ENCODE assay signal across 23 cellular contexts in genomic region chr14:87111741-87112140, GRCh38.
A peak's percentile ranks its signal among the peaks of the same experiment; 100 is the strongest.
DNase-seq lines count a peak whose midpoint lies in the region; ATAC-seq and TF ChIP-seq lines count a peak whose summit lies in the region.
"Had no signal": no experiment of that assay in that cellular context is flagged by ENCODE, and none has a peak within 500 bp of the region (broad histone marks: within the 10 kb centered on the region; RNA-seq: fewer than 3 reads in every experiment).

No MANE protein-coding gene starts in this region.

- peaks cover 21% of the 10 kb centered on the region for H3K27me3 Mint-ChIP-seq in WTC11 (ENCODE audit: low read depth)
- H3K27me3 Mint-ChIP-seq: CD4-positive, alpha-beta T cell had no signal

- no peaks in the 10 kb centered on the region for H3K27me3 ChIP-seq in dorsolateral prefrontal cortex
- no peaks in the 10 kb centered on the region for H3K27me3 ChIP-seq in osteoblast (ENCODE audit: insufficient read depth, low read length)
- H3K27me3 ChIP-seq: BLaER1 had no signal

- no peak overlapping the region for H3K27ac ChIP-seq in dorsolateral prefrontal cortex
- no peak overlapping the region for H3K27ac ChIP-seq in osteoblast (ENCODE audit: low read depth, low read length)
- H3K27ac ChIP-seq: 22Rv1, BLaER1, HL-60 had no signal

- H3K36me3 Mint-ChIP-seq in WTC11, result no peaks in the 10 kb centered on the region

- H4K20me1 ChIP-seq in osteoblast (ENCODE audit: insufficient read depth, low read length), result no peaks in the 10 kb centered on the region
- H4K20me1 ChIP-seq: BLaER1 had no signal

- H3K4me2 ChIP-seq in osteoblast (ENCODE audit: insufficient read depth, low read length), result no peak overlapping the region
- H3K4me2 ChIP-seq: BLaER1 had no signal

- H3K27ac Mint-ChIP-seq in WTC11, result no peak overlapping the region
- H3K27ac Mint-ChIP-seq: CD4-positive, alpha-beta T cell; T-helper 1 cell treated with Interleukin-12 subunit alpha and Interleukin-12 subunit beta and Interleukin-4 antibody, amounts not matched to agents 30 μg/mL and 1 μg/mL, for 36 hours had no signal

- H3K36me3 ChIP-seq in osteoblast (ENCODE audit: insufficient read depth, low read length), result no peaks in the 10 kb centered on the region
- H3K36me3 ChIP-seq: BLaER1 had no signal

- CTCF ChIA-PET in WTC11 (lab: Charles Lee), result no interaction called here

- DNase-seq in NCI-H1417 (lab: John Stamatoyannopoulos, UW) (peak in 2 of 3 experiments; percentile 12 to 55), NCI-H1417 treated with DMSO at 0.1 percent for 48 hours (lab: John Stamatoyannopoulos, UW) (no peak), NCI-H446 (lab: John Stamatoyannopoulos, UW) (peak; percentile 21 to 79), dorsolateral prefrontal cortex (peak in 7 of 10 donors; percentile 14 to 70 (median 54)), osteoblast (ENCODE audit: insufficient read length, low spot score, missing footprints) (no peak), nucleus accumbens (lab: John Stamatoyannopoulos, UW) (no peak), WTC11 (ENCODE audit: low spot score) (no peak), NOMO-1 treated with DMSO at 0.1 percent for 48 hours (lab: John Stamatoyannopoulos, UW; ENCODE audit: unreplicated experiment) (no peak)
- DNase-seq: ACHN; CD4-positive, alpha-beta T cell; EL; MM.1S; NCI-H1048; NCI-H510A treated with DMSO at 0.1 percent for 48 hours; NCI-H774; PC-3; SHP77 had no signal

- peaks cover 23% of the 10 kb centered on the region for H3K4me1 Mint-ChIP-seq in WTC11

- no peak overlapping the region for H3K4me3 ChIP-seq in dorsolateral prefrontal cortex
- no peak overlapping the region for H3K4me3 ChIP-seq in osteoblast (ENCODE audit: insufficient read depth, low read length)
- H3K4me3 ChIP-seq: BLaER1, K562 had no signal

- H3K9me3 Mint-ChIP-seq in WTC11, result no peaks in the 10 kb centered on the region

- H3K79me2 ChIP-seq in osteoblast (ENCODE audit: insufficient read depth, low read length), result no peaks in the 10 kb centered on the region

- TF ChIP-seq CTCF in dorsolateral prefrontal cortex (IDR thresholded peaks at IDR 0.05 in 54 of 56, conservative IDR thresholded peaks at IDR 0.05 in 2 of 56; ENCODE audit: low read depth in 1 of 56, partially characterized antibody in 56 of 56) (no peak), osteoblast (IDR thresholded peaks at IDR 0.05; ENCODE audit: extremely low read depth, low read depth, low read length) (no peak), WTC11 (IDR thresholded peaks at IDR 0.05) (no peak)

- POLR2A ChIA-PET in WTC11 (lab: Charles Lee), result no interaction called here

- ATAC-seq in WTC11, result no peak
- ATAC-seq: HepG2, K562, PC-3 had no signal

- H3K9me3 ChIP-seq in osteoblast (ENCODE audit: low read depth, low read length), result no peaks in the 10 kb centered on the region
- H3K9me3 ChIP-seq: BLaER1 had no signal

- no peaks in the 10 kb centered on the region for H3K4me1 ChIP-seq in osteoblast (ENCODE audit: insufficient read depth, low read length)
- H3K4me1 ChIP-seq: BLaER1 had no signal

- intact Hi-C loops in dorsolateral prefrontal cortex (cut with DNase I), result no loop called here

- H3K4me3 Mint-ChIP-seq in WTC11, result no peak overlapping the region
- H3K4me3 Mint-ChIP-seq: CD4-positive, alpha-beta T cell; T-helper 1 cell treated with Interleukin-12 subunit alpha and Interleukin-12 subunit beta and Interleukin-4 antibody, amounts not matched to agents 30 μg/mL and 1 μg/mL, for 36 hours had no signal

- no peak overlapping the region for H2AFZ ChIP-seq in osteoblast (ENCODE audit: low read length)

TF ChIP-seq in WTC11, 78 proteins besides CTCF, POLR2A, EP300 and RAD21:
- no peak for TF ChIP-seq TP53 (CRISPR knock-in tag; IDR thresholded peaks at IDR 0.05)
- no peak for TF ChIP-seq CDX4 (CRISPR knock-in tag; IDR thresholded peaks at IDR 0.05; ENCODE audit: borderline replicate concordance)
- TF ChIP-seq JAZF1 (CRISPR knock-in tag; IDR thresholded peaks at IDR 0.05), result no peak
- TF ChIP-seq NFE2L1 (CRISPR knock-in tag; IDR thresholded peaks at IDR 0.05), result no peak
- no peak for TF ChIP-seq MYBL2 (CRISPR knock-in tag; IDR thresholded peaks at IDR 0.05)
- TF ChIP-seq CBFB (CRISPR knock-in tag; IDR thresholded peaks at IDR 0.05; ENCODE audit: low read depth), result no peak
- no peak for TF ChIP-seq ATF3 (CRISPR knock-in tag; conservative IDR thresholded peaks at IDR 0.05)
- TF ChIP-seq ELF4 (CRISPR knock-in tag; IDR thresholded peaks at IDR 0.05; ENCODE audit: low read depth), result no peak
- no peak for TF ChIP-seq MLX (CRISPR knock-in tag; IDR thresholded peaks at IDR 0.05)
- TF ChIP-seq EMX1 (CRISPR knock-in tag; IDR thresholded peaks at IDR 0.05), result no peak

Comparison
In these comparisons a context has a peak if more than half of its experiments do, and no peak if none do; other contexts are left out.
1. DNase-seq: peak in NCI-H1417 (2 of 3), NCI-H446 (2 of 2) and dorsolateral prefrontal cortex (7 of 10); none in NCI-H1417 treated with DMSO at 0.1 percent for 48 hours (single experiment), osteoblast (single experiment), nucleus accumbens (0 of 56), WTC11 (single experiment) and NOMO-1 treated with DMSO at 0.1 percent for 48 hours (single experiment).